23 cellular contexts compared by ENCODE assay signal in the genomic region with DNA sequence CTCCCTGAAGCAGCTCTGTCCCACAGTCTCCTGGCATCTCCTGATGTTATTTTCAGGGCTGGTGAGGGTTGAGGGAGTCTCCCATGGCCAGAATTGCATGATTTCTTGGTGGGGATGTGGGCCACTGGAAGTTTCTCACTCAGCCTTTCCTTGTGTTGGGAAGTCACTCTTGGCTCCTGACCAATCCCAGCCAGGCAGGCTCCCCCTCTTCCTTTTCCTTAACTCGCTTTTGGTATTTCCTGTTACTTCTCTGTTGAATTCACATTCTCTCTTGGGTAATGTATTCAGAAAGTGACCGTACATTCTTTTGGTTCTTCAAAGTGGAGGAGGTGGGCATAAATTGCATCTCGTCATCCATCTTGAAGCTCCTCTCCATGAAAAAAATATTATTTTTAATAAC.
"Had no signal": no experiment of that assay in that cellular context is flagged by ENCODE, and none has a peak within 500 bp of the region (broad histone marks: within the 10 kb centered on the region; RNA-seq: fewer than 3 reads in every experiment).

No MANE protein-coding gene starts in this region.

- ATAC-seq: effector memory CD8-positive, alpha-beta T cell; esophagus mucosa; foreskin keratinocyte; gastrocnemius medialis; gastroesophageal sphincter; heart left ventricle; heart right ventricle had no signal

- H3K36me3 ChIP-seq: colonic mucosa, esophagus muscularis mucosa, esophagus squamous epithelium, gastrocnemius medialis, gastroesophageal sphincter, heart left ventricle, heart right ventricle had no signal

- H3K9me3 ChIP-seq: colonic mucosa had no signal

- H3K27ac ChIP-seq: colonic mucosa, coronary artery, dorsolateral prefrontal cortex, epithelial cell of prostate, esophagus muscularis mucosa, esophagus squamous epithelium, foreskin keratinocyte, gastrocnemius medialis, gastroesophageal sphincter, heart left ventricle, heart right ventricle had no signal

- DNase-seq: colonic mucosa; cortex of kidney; dorsolateral prefrontal cortex; effector CD4-positive, alpha-beta T cell; effector CD8-positive, alpha-beta T cell; effector memory CD4-positive, alpha-beta T cell; effector memory CD8-positive, alpha-beta T cell; endodermal cell; erythroblast; esophagus squamous epithelium; foreskin fibroblast; foreskin keratinocyte; foreskin melanocyte; gastrocnemius medialis; glutamatergic neuron; head of caudate nucleus; heart right ventricle had no signal

- H3K4me3 ChIP-seq: colonic mucosa, coronary artery, dorsolateral prefrontal cortex, esophagus muscularis mucosa, esophagus squamous epithelium, gastrocnemius medialis, gastroesophageal sphincter, heart left ventricle, heart right ventricle had no signal

- H3K4me1 ChIP-seq: colonic mucosa, esophagus muscularis mucosa, esophagus squamous epithelium, foreskin keratinocyte, gastrocnemius medialis, gastroesophageal sphincter, heart left ventricle, heart right ventricle had no signal

- H3K27me3 ChIP-seq: colonic mucosa, dorsolateral prefrontal cortex, esophagus muscularis mucosa, gastroesophageal sphincter, heart left ventricle had no signal
